9 cellular contexts compared by ENCODE assay signal in the genomic region with DNA sequence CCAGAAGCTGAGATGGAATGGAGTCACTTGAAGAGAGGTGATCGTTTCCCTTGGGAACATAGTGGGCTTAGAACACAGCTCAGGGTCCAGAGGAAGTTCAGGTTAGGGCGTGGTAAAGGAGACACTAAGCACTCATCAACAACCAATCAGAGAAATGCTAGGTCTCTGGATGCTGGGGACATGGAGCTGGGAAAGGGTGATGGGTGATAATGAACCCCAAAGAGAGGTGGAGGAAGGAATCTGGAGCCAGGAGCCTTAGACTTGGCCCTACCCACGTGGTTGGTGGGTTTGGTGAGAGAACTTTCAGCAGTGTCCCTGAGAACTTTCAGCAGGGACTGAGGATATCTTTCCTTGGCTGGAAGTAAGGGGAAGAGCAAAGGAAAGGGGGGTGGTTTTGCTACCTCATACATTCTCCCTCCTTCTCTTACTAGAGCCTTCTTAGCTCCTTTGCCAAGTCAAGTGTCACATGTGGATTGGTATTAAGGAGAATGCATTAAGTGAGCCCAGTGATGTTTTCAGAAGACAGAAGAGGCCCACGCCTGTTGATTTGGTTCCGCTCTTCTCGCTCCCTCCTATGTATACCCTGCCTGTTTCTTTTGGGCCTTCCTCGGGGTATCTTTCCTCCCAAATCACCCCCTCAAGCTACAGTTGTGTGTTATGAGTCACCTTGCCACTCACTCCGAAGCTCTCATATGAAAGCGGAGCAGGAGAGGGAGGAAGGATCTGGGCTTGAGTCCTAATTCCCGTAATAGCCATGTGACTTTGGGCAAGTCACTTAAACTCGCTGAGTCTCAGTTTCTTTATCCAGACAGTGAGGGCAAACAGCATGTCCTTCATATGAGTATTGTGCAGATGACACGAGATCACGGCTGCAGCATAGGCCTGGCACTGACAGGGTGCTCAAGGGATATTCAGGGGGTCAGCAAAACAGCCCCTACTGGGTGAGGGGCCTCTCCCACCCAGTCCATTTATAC.
DNase-seq lines count a peak whose midpoint lies in the region; ATAC-seq and TF ChIP-seq lines count a peak whose summit lies in the region.
"Had no signal": no experiment of that assay in that cellular context is flagged by ENCODE, and none has a peak within 500 bp of the region (broad histone marks: within the 10 kb centered on the region; RNA-seq: fewer than 3 reads in every experiment).

No MANE protein-coding gene starts in this region.

- H3K27me3 Mint-ChIP-seq in immature natural killer cell (ENCODE audit: low read depth in 3 of 3) = peaks cover 48 to 68% (median 50%) of the 10 kb centered on the region in 3 donors
- no peaks in the 10 kb centered on the region for H3K27me3 Mint-ChIP-seq in stimulated activated naive CD8-positive, alpha-beta T cell treated with anti-CD3 and anti-CD28 coated beads, Interleukin-15, amount 100 ng/mL, for 72 hours

- no peaks in the 10 kb centered on the region for H3K9me3 ChIP-seq in ascending aorta

- H3K4me3 Mint-ChIP-seq in immature natural killer cell = peak overlapping the region; percentile 27 to 94 (median 93)
- H3K4me3 Mint-ChIP-seq in stimulated activated naive CD8-positive, alpha-beta T cell treated with anti-CD3 and anti-CD28 coated beads, Interleukin-15, amount 100 ng/mL, for 72 hours = peak overlapping the region; percentile 49 to 54

- peaks cover 3 to 9% of the 10 kb centered on the region in 2 donors for H3K4me1 ChIP-seq in ascending aorta

- ATAC-seq in stimulated activated naive CD8-positive, alpha-beta T cell treated with anti-CD3 and anti-CD28 coated beads, Interleukin-15, amount 100 ng/mL, for 72 hours = no peak
- no peak for ATAC-seq in HG02610 (IDR thresholded peaks at IDR 0.05; ENCODE audit: unreplicated experiment)
- no peak for ATAC-seq in GM18909 (IDR thresholded peaks at IDR 0.05; ENCODE audit: poor library complexity, unreplicated experiment)

- peak overlapping the region; percentile 96 to 97 for H3K27ac ChIP-seq in ascending aorta

- H3K4me3 ChIP-seq in ascending aorta = peak overlapping the region; percentile 74 to 87

- peak; percentile 81 for DNase-seq in LHCN-M2 (ENCODE audit: low read depth)
- DNase-seq in ascending aorta (ENCODE audit: low spot score in 2 of 2) = peak in 1 of 2 donors; percentile 81
- DNase-seq in immature natural killer cell = peak; percentile 51 to 66 (median 63)
- no peak for DNase-seq in stimulated activated naive CD8-positive, alpha-beta T cell treated with anti-CD3 and anti-CD28 coated beads, Interleukin-15, amount 100 ng/mL, for 72 hours
- no peak for DNase-seq in NCI-H1105 (lab: John Stamatoyannopoulos, UW)
- DNase-seq in SHP77 (lab: John Stamatoyannopoulos, UW) = no peak
- DNase-seq: NCI-H226 had no signal

- H3K9me3 Mint-ChIP-seq in immature natural killer cell = no peaks in the 10 kb centered on the region
- no peaks in the 10 kb centered on the region for H3K9me3 Mint-ChIP-seq in stimulated activated naive CD8-positive, alpha-beta T cell treated with anti-CD3 and anti-CD28 coated beads, Interleukin-15, amount 100 ng/mL, for 72 hours

- H3K36me3 Mint-ChIP-seq in immature natural killer cell = peaks cover 4 to 19% (median 12%) of the 10 kb centered on the region in 3 donors

- H3K4me1 Mint-ChIP-seq in immature natural killer cell = peaks cover 57 to 64% of the 10 kb centered on the region in 2 donors
- H3K4me1 Mint-ChIP-seq in stimulated activated naive CD8-positive, alpha-beta T cell treated with anti-CD3 and anti-CD28 coated beads, Interleukin-15, amount 100 ng/mL, for 72 hours = peaks cover 66% of the 10 kb centered on the region

- no peaks in the 10 kb centered on the region for H3K27me3 ChIP-seq in ascending aorta

- intact Hi-C loops in ascending aorta (cut with DNase I) = no loop called here

- H3K27ac Mint-ChIP-seq in immature natural killer cell = peak overlapping the region; percentile 96 to 100 (median 98)
- H3K27ac Mint-ChIP-seq in stimulated activated naive CD8-positive, alpha-beta T cell treated with anti-CD3 and anti-CD28 coated beads, Interleukin-15, amount 100 ng/mL, for 72 hours = peak overlapping the region; percentile 20 to 75

- H3K36me3 ChIP-seq in ascending aorta = peaks cover 11 to 32% of the 10 kb centered on the region in 2 donors

- no peak for TF ChIP-seq CTCF in ascending aorta (IDR thresholded peaks at IDR 0.05)

Comparison
In these comparisons a context has a peak if more than half of its experiments do, and no peak if none do; other contexts are left out.
1. DNase-seq: peak in LHCN-M2 (single experiment) and immature natural killer cell (3 of 3); none in stimulated activated naive CD8-positive, alpha-beta T cell treated with anti-CD3 and anti-CD28 coated beads, Interleukin-15, amount 100 ng/mL, for 72 hours (0 of 2), NCI-H1105 (single experiment) and SHP77 (0 of 2).